ENCODE assay signal across 13 cellular contexts in genomic region chr5:147763791-147764525, GRCh38. TPM values are rescaled to one million over a fixed set of nuclear protein-coding genes. Genes with fewer than 3 reads are reported as not detected.
A peak's percentile ranks its signal among the peaks of the same experiment; 100 is the strongest.
DNase-seq lines count a peak whose midpoint lies in the region; ATAC-seq and TF ChIP-seq lines count a peak whose summit lies in the region.
"Had no signal": no experiment of that assay in that cellular context is flagged by ENCODE, and none has a peak within 500 bp of the region (broad histone marks: within the 10 kb centered on the region; RNA-seq: fewer than 3 reads in every experiment).

No MANE protein-coding gene starts in this region.

- no peak overlapping the region for H3K4me3 ChIP-seq in astrocyte of the cerebellum (ENCODE audit: low read depth, low read length)
- H3K4me3 ChIP-seq: adrenal gland, tibial artery had no signal

- in situ Hi-C loops in astrocyte of the cerebellum (cut with HindIII; ENCODE audit: low sequenced_read_pairs) = no loop called here

- no peak for ATAC-seq in GM18868 (IDR thresholded peaks at IDR 0.05; ENCODE audit: unreplicated experiment)
- no peak for ATAC-seq in HG03521 (IDR thresholded peaks at IDR 0.05; ENCODE audit: unreplicated experiment)

- DNase-seq in A172 (ENCODE audit: low spot score) = peak; percentile 87
- peak; percentile 59 for DNase-seq in HT1080 (ENCODE audit: low read depth)
- peak; percentile 80 for DNase-seq in astrocyte of the cerebellum (ENCODE audit: low read depth)
- peak; percentile 77 for DNase-seq in islet precursor cell
- no peak for DNase-seq in NCI-H446 (lab: John Stamatoyannopoulos, UW)
- no peak for DNase-seq in activated gamma-delta T cell (lab: John Stamatoyannopoulos, UW)
- DNase-seq: adrenal gland; hippocampal formation; NCI-H2029 treated with DMSO at 0.1 percent for 48 hours; stimulated activated CD4-positive, alpha-beta T cell treated with anti-CD3 and anti-CD28 coated beads, Interleukin-15, amount 100 ng/mL, for 24 hours; tibial artery had no signal

- no peak for TF ChIP-seq CTCF in astrocyte of the cerebellum (IDR thresholded peaks at IDR 0.05; ENCODE audit: low read depth, low read length, missing control alignments)

RNA-seq across cellular contexts. Expression of gene JAKMIP2, which starts 18.6 kb away (rescaled TPM):
- total RNA-seq in A172 (2014; rRNA removed; shearing (Covaris generic)) = 12.5 and 15.6 TPM in 2 replicates
- 0.58 and 1.2 TPM in 2 replicates for total RNA-seq in HT1080 (2014; rRNA removed; shearing (Covaris generic))
- 0.69 and 1.4 TPM in 2 replicates for polyA plus RNA-seq in HT1080 (2015; cell fraction: cytosol; rRNA removed)
- 0.31 and 0.32 TPM in 2 replicates for polyA plus RNA-seq in HT1080 (2015; cell fraction: nucleus; rRNA removed)

Comparison
In these comparisons a context has a peak if more than half of its experiments do, and no peak if none do; other contexts are left out.
1. DNase-seq: peak in A172 (single experiment), HT1080 (single experiment), astrocyte of the cerebellum (single experiment) and islet precursor cell (single experiment); none in NCI-H446 (0 of 2) and activated gamma-delta T cell (single experiment).